1 cellular context compared by ENCODE assay signal in genomic region chr7:116689787-116690186, GRCh38.
TF ChIP-seq lines count a peak whose summit lies in the region.

No MANE protein-coding gene starts in this region.

TF ChIP-seq in GM23338, 12 proteins besides CTCF, POLR2A, EP300 and RAD21 (continued from another document):
- TF ChIP-seq ZNF462 (CRISPR knock-in tag; IDR thresholded peaks at IDR 0.05) (no peak), REST (IDR thresholded peaks at IDR 0.05; ENCODE audit: unreplicated experiment) (no peak)
